18 cellular contexts compared by ENCODE assay signal in the genomic region with DNA sequence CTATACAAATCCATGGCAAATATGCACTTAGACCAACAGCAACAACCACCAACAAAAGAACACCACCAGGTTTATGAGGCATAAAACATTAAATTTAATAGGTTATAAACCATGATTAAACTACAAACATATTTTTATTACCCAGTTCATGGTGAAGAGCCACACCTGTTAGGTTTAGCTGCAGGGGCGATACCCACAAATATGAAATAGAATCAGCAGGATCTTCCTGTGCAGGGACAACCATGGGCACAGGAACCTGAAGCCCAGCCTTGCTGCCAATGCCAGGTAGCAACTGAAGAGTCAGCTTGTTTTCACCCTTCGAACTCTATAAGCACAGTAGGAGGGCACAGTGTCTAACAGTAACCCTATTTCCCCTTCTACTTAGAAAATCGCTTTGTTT.
DNase-seq lines count a peak whose midpoint lies in the region; ATAC-seq, FAIRE-seq and TF ChIP-seq lines count a peak whose summit lies in the region.
"Had no signal": no experiment of that assay in that cellular context is flagged by ENCODE, and none has a peak within 500 bp of the region (broad histone marks: within the 10 kb centered on the region; RNA-seq: fewer than 3 reads in every experiment).

No MANE protein-coding gene starts in this region.

- H3K4me1 ChIP-seq in transverse colon, result peaks cover 3 to 28% (median 7%) of the 10 kb centered on the region in 4 donors

- no peaks in the 10 kb centered on the region for H3K36me3 ChIP-seq in transverse colon

- peak overlapping the region; percentile 58 to 77 (median 75) for H3K27ac ChIP-seq in transverse colon

- DNase-seq in LoVo (ENCODE audit: low spot score), result peak; percentile 50
- peak; percentile 53 for DNase-seq in NCI-H69 (lab: John Stamatoyannopoulos, UW)
- DNase-seq in left colon, result peak; percentile 41 to 45
- DNase-seq in transverse colon, result peak; percentile 43
- no peak for DNase-seq in activated CD8-positive, alpha-beta memory T cell treated with anti-CD3 and anti-CD28 coated beads for 24 hours
- no peak for DNase-seq in RCC 7860 (ENCODE audit: low spot score)
- DNase-seq: C1 segment of cervical spinal cord; Calu3; CD4-positive, alpha-beta memory T cell; COR-L47; DMS53; DMS79 treated with DMSO at 0.1 percent for 48 hours; GF-D8; H9 had no signal

- TF ChIP-seq POLR2A in transverse colon (IDR thresholded peaks at IDR 0.05), result no peak

- no peak for TF ChIP-seq CTCF in transverse colon (IDR thresholded peaks at IDR 0.05)

- intact Hi-C loops in left colon (cut with DNase I, micrococcal nuclease), result no loop called here
- intact Hi-C loops in transverse colon (cut with DNase I; ENCODE audit: low total_unique reads), result no loop called here

- H3K27me3 ChIP-seq in transverse colon, result no peaks in the 10 kb centered on the region

- ATAC-seq in left colon, result peak; percentile 93
- ATAC-seq: GM23338, HCT116 had no signal

- no peak overlapping the region for H3K4me3 ChIP-seq in transverse colon
- H3K4me3 ChIP-seq: GM23338 had no signal

- WGBS in transverse colon (ENCODE audit: low coverage in 1 of 2), 2 donors, result 62 to 80% methylated on average over 1 to 3 of the region's 3 CpGs

- FAIRE-seq in RCC 7860 (lab: Jason Lieb, UNC), result no peak
- FAIRE-seq: GM12891, GM18507 had no signal

- TF ChIP-seq EP300 in transverse colon (IDR thresholded peaks at IDR 0.05; ENCODE audit: low read depth), result no peak

- no peaks in the 10 kb centered on the region for H3K9me3 ChIP-seq in transverse colon

- in situ Hi-C loops in transverse colon (cut with MboI; ENCODE audit: low pct_ligation_motif_present in 1 of 4, low pct_unique_long_range_greater_than_20kb in 1 of 4, low sequenced_read_pairs in 3 of 4), result no loop called here

Comparison
In these comparisons a context has a peak if more than half of its experiments do, and no peak if none do; other contexts are left out.
1. DNase-seq: peak in LoVo (single experiment), NCI-H69 (single experiment), left colon (2 of 2) and transverse colon (single experiment); none in activated CD8-positive, alpha-beta memory T cell treated with anti-CD3 and anti-CD28 coated beads for 24 hours (single experiment) and RCC 7860 (single experiment).